33 cellular contexts compared by ENCODE assay signal in genomic region chr3:116739678-116740077, GRCh38. TPM values are rescaled to one million over a fixed set of nuclear protein-coding genes. Genes with fewer than 3 reads are reported as not detected.
"Had no signal": no experiment of that assay in that cellular context is flagged by ENCODE, and none has a peak within 500 bp of the region (broad histone marks: within the 10 kb centered on the region; RNA-seq: fewer than 3 reads in every experiment).

No MANE protein-coding gene starts in this region.

- H3K4me3 ChIP-seq: stomach, suprapubic skin, testis, thoracic aorta, thyroid gland, tibial artery, tibial nerve, transverse colon, upper lobe of left lung, upper lobe of right lung, uterus, vagina had no signal

- H3K4me1 Mint-ChIP-seq: stimulated activated effector memory CD8-positive, alpha-beta T cell treated with anti-CD3 and anti-CD28 coated beads, Interleukin-12 subunit alpha, Interleukin-12 subunit beta, amount 100 ng/mL, for 72 hours; stimulated activated memory B cell treated with anti-CD40 and anti-IgM and Interleukin-4, amounts not matched to agents 10 μg/mL and 1 μg/mL and 100 μg/mL, for 72 hours; stimulated activated naive B cell treated with anti-CD40 and anti-IgM and Interleukin-4, amounts not matched to agents 10 μg/mL and 1 μg/mL and 100 μg/mL, for 72 hours; stimulated activated naive CD8-positive, alpha-beta T cell treated with anti-CD3 and anti-CD28 coated beads, Interleukin-15, amount 100 ng/mL, for 72 hours had no signal

- H3K27me3 Mint-ChIP-seq: stimulated activated memory B cell treated with anti-CD40 and anti-IgM and Interleukin-4, amounts not matched to agents 10 μg/mL and 1 μg/mL and 100 μg/mL, for 72 hours; stimulated activated naive B cell treated with anti-CD40 and anti-IgM and Interleukin-4, amounts not matched to agents 10 μg/mL and 1 μg/mL and 100 μg/mL, for 72 hours; stimulated activated naive CD8-positive, alpha-beta T cell treated with anti-CD3 and anti-CD28 coated beads, Interleukin-15, amount 100 ng/mL, for 72 hours; stimulated activated naive CD8-positive, alpha-beta T cell treated with anti-CD3 and anti-CD28 coated beads, Interleukin-15, Interleukin-2, amounts not matched to agents 100 ng/mL and 50 ng/mL, for 24 hours; type B pancreatic cell had no signal

- H3K9me3 ChIP-seq: suprapubic skin, testis, thoracic aorta, thyroid gland, tibial artery, tibial nerve, transverse colon, upper lobe of left lung, upper lobe of right lung, uterus, vagina had no signal

- ATAC-seq: stimulated activated effector memory CD8-positive, alpha-beta T cell treated with anti-CD3 and anti-CD28 coated beads, Interleukin-12 subunit alpha, Interleukin-12 subunit beta, amount 100 ng/mL, for 72 hours; stimulated activated memory B cell treated with anti-CD40 and anti-IgM and Interleukin-4, amounts not matched to agents 10 μg/mL and 1 μg/mL and 100 μg/mL, for 72 hours; stimulated activated naive B cell treated with anti-CD40 and anti-IgM and Interleukin-4, amounts not matched to agents 10 μg/mL and 1 μg/mL and 100 μg/mL, for 72 hours; stimulated activated naive CD8-positive, alpha-beta T cell treated with anti-CD3 and anti-CD28 coated beads, Interleukin-15, amount 100 ng/mL, for 72 hours; stimulated activated naive CD8-positive, alpha-beta T cell treated with anti-CD3 and anti-CD28 coated beads, Interleukin-15, Interleukin-2, amounts not matched to agents 100 U/mL and 50 U/mL, for 24 hours; upper lobe of right lung had no signal

- H3K36me3 ChIP-seq: stomach, suprapubic skin, thoracic aorta, thyroid gland, tibial artery, tibial nerve, transverse colon, upper lobe of left lung, upper lobe of right lung, uterus, vagina had no signal

- H3K4me3 Mint-ChIP-seq: stimulated activated effector memory CD8-positive, alpha-beta T cell treated with anti-CD3 and anti-CD28 coated beads, Interleukin-12 subunit alpha, Interleukin-12 subunit beta, amount 100 ng/mL, for 72 hours; stimulated activated memory B cell treated with anti-CD40 and anti-IgM and Interleukin-4, amounts not matched to agents 10 μg/mL and 1 μg/mL and 100 μg/mL, for 72 hours; stimulated activated naive B cell treated with anti-CD40 and anti-IgM and Interleukin-4, amounts not matched to agents 10 μg/mL and 1 μg/mL and 100 μg/mL, for 72 hours; stimulated activated naive CD8-positive, alpha-beta T cell treated with anti-CD3 and anti-CD28 coated beads, Interleukin-15, amount 100 ng/mL, for 72 hours; stimulated activated naive CD8-positive, alpha-beta T cell treated with anti-CD3 and anti-CD28 coated beads, Interleukin-15, Interleukin-2, amounts not matched to agents 100 ng/mL and 50 ng/mL, for 24 hours; type B pancreatic cell had no signal

- H3K27ac Mint-ChIP-seq: stimulated activated effector memory CD8-positive, alpha-beta T cell treated with anti-CD3 and anti-CD28 coated beads, Interleukin-12 subunit alpha, Interleukin-12 subunit beta, amount 100 ng/mL, for 72 hours; stimulated activated memory B cell treated with anti-CD40 and anti-IgM and Interleukin-4, amounts not matched to agents 10 μg/mL and 1 μg/mL and 100 μg/mL, for 72 hours; stimulated activated naive B cell treated with anti-CD40 and anti-IgM and Interleukin-4, amounts not matched to agents 10 μg/mL and 1 μg/mL and 100 μg/mL, for 72 hours; stimulated activated naive CD8-positive, alpha-beta T cell treated with anti-CD3 and anti-CD28 coated beads, Interleukin-15, amount 100 ng/mL, for 72 hours; stimulated activated naive CD8-positive, alpha-beta T cell treated with anti-CD3 and anti-CD28 coated beads, Interleukin-15, Interleukin-2, amounts not matched to agents 100 ng/mL and 50 ng/mL, for 24 hours; type B pancreatic cell had no signal

- H3K27ac ChIP-seq: stomach, suprapubic skin, testis, thoracic aorta, thyroid gland, tibial artery, tibial nerve, transverse colon, upper lobe of left lung, upper lobe of right lung, uterus, vagina had no signal

- FAIRE-seq: urothelium cell line had no signal

- DNase-seq: stimulated activated CD4-positive, alpha-beta T cell treated with anti-CD3 and anti-CD28 coated beads, Interleukin-2, amount 100 ng/mL, for 48 hours; stimulated activated CD4-positive, alpha-beta T cell treated with anti-CD3 and anti-CD28 coated beads, Interleukin-4, amount 100 ng/mL, for 1 hour; stimulated activated CD4-positive, alpha-beta T cell treated with anti-CD3 and anti-CD28 coated beads, Interleukin-4, amount 100 ng/mL, for 24 hours; stimulated activated CD4-positive, alpha-beta T cell treated with anti-CD3 and anti-CD28 coated beads, Interleukin-4, amount 100 ng/mL, for 4 hours; stimulated activated CD8-positive, alpha-beta memory T cell treated with anti-CD3 and anti-CD28 coated beads, Interleukin-4, amount 100 ng/mL, for 48 hours; stimulated activated naive B cell treated with anti-CD40 and anti-IgM and Interleukin-4, amounts not matched to agents 10 μg/mL and 1 μg/mL and 100 μg/mL, for 72 hours; stimulated activated naive CD4-positive, alpha-beta T cell; stimulated activated naive CD4-positive, alpha-beta T cell treated with Interleukin-2 at 50 U/mL for 16 hours; stimulated activated naive CD8-positive, alpha-beta T cell treated with anti-CD3 and anti-CD28 coated beads, Interleukin-15, amount 100 ng/mL, for 72 hours; stimulated activated naive CD8-positive, alpha-beta T cell treated with anti-CD3 and anti-CD28 coated beads, Interleukin-15, Interleukin-2, amounts not matched to agents 100 U/mL and 50 U/mL, for 24 hours; stomach; substantia nigra; testis; thyroid gland; tibial artery; transverse colon; trophoblast cell; upper lobe of left lung; upper lobe of right lung; uterus had no signal

- H3K36me3 Mint-ChIP-seq: stimulated activated effector memory CD8-positive, alpha-beta T cell treated with anti-CD3 and anti-CD28 coated beads, Interleukin-12 subunit alpha, Interleukin-12 subunit beta, amount 100 ng/mL, for 72 hours; stimulated activated memory B cell treated with anti-CD40 and anti-IgM and Interleukin-4, amounts not matched to agents 10 μg/mL and 1 μg/mL and 100 μg/mL, for 72 hours; stimulated activated naive B cell treated with anti-CD40 and anti-IgM and Interleukin-4, amounts not matched to agents 10 μg/mL and 1 μg/mL and 100 μg/mL, for 72 hours; type B pancreatic cell had no signal

- H3K4me1 ChIP-seq: stomach, suprapubic skin, testis, thyroid gland, tibial artery, tibial nerve, transverse colon, upper lobe of left lung, upper lobe of right lung, uterus, vagina had no signal

- H3K27me3 ChIP-seq: stomach, suprapubic skin, testis, thyroid gland, tibial artery, tibial nerve, transverse colon, upper lobe of left lung, upper lobe of right lung, uterus, vagina had no signal

RNA-seq across cellular contexts. Expression of gene TUSC7, which starts 30.1 kb away (rescaled TPM):
- total RNA-seq: stomach, subcutaneous adipose tissue, suprapubic skin, thoracic aorta, thyroid gland, tibial nerve, transverse colon, upper lobe of left lung, upper lobe of right lung, ureter, urinary bladder, uterus, vagina had no signal
- polyA plus RNA-seq: stomach, thymus, urinary bladder had no signal
